ENCODE assay signal across 1 cellular context in the genomic region with DNA sequence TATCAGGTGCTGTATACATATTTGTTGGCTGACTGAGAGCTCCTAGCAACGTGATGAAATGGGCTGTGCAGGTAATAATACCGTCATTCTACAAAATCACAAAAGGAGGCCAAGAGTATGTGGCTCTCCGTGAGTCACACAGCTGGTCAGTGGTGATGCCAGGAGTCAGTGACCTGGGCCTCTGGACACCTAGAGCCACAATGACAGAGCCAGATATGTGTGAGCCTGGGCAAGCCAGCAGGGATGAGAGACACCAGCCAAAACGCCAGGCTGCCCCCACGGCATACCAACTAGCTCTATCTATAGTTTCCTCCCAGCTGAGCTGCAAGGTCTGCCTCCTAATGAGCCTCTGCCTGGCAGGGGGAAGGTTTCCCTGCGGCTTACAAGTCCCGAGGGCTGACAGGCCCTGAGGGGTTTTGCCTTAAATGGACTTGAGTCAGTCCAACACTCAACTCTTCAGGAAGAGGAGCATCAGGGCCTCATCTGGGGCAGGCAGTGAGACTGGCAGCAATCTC.
TF ChIP-seq lines count a peak whose summit lies in the region.

No MANE protein-coding gene starts in this region.

TF ChIP-seq in SK-N-SH treated with all-trans-retinoic acid at 6 μM for 48 hours, 23 proteins besides CTCF, POLR2A, EP300 and RAD21 (continued from another document):
- TF ChIP-seq, protein P1, sequence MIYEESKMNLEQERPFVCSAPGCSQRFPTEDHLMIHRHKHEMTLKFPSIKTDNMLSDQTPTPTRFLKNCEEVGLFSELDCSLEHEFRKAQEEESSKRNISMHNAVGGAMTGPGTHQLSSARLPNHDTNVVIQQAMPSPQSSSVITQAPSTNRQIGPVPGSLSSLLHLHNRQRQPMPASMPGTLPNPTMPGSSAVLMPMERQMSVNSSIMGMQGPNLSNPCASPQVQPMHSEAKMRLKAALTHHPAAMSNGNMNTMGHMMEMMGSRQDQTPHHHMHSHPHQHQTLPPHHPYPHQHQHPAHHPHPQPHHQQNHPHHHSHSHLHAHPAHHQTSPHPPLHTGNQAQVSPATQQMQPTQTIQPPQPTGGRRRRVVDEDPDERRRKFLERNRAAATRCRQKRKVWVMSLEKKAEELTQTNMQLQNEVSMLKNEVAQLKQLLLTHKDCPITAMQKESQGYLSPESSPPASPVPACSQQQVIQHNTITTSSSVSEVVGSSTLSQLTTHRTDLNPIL (CRISPR knock-in tag; IDR thresholded peaks at IDR 0.05; ENCODE audit: low read depth), result no peak
- no peak for TF ChIP-seq ZFP3 (CRISPR knock-in tag; IDR thresholded peaks at IDR 0.05)
- no peak for TF ChIP-seq ZFP30 (CRISPR knock-in tag; IDR thresholded peaks at IDR 0.05)
- no peak for TF ChIP-seq OSR1 (CRISPR knock-in tag; IDR thresholded peaks at IDR 0.05)
- TF ChIP-seq, protein P2, sequence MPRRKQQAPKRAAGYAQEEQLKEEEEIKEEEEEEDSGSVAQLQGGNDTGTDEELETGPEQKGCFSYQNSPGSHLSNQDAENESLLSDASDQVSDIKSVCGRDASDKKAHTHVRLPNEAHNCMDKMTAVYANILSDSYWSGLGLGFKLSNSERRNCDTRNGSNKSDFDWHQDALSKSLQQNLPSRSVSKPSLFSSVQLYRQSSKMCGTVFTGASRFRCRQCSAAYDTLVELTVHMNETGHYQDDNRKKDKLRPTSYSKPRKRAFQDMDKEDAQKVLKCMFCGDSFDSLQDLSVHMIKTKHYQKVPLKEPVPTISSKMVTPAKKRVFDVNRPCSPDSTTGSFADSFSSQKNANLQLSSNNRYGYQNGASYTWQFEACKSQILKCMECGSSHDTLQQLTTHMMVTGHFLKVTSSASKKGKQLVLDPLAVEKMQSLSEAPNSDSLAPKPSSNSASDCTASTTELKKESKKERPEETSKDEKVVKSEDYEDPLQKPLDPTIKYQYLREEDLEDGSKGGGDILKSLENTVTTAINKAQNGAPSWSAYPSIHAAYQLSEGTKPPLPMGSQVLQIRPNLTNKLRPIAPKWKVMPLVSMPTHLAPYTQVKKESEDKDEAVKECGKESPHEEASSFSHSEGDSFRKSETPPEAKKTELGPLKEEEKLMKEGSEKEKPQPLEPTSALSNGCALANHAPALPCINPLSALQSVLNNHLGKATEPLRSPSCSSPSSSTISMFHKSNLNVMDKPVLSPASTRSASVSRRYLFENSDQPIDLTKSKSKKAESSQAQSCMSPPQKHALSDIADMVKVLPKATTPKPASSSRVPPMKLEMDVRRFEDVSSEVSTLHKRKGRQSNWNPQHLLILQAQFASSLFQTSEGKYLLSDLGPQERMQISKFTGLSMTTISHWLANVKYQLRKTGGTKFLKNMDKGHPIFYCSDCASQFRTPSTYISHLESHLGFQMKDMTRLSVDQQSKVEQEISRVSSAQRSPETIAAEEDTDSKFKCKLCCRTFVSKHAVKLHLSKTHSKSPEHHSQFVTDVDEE (CRISPR knock-in tag; IDR thresholded peaks at IDR 0.05), result no peak
- no peak for TF ChIP-seq ZNF8 (CRISPR knock-in tag; IDR thresholded peaks at IDR 0.05)
- TF ChIP-seq ISL1 (CRISPR knock-in tag; IDR thresholded peaks at IDR 0.05), result no peak
